17 cellular contexts compared by ENCODE assay signal in the genomic region with DNA sequence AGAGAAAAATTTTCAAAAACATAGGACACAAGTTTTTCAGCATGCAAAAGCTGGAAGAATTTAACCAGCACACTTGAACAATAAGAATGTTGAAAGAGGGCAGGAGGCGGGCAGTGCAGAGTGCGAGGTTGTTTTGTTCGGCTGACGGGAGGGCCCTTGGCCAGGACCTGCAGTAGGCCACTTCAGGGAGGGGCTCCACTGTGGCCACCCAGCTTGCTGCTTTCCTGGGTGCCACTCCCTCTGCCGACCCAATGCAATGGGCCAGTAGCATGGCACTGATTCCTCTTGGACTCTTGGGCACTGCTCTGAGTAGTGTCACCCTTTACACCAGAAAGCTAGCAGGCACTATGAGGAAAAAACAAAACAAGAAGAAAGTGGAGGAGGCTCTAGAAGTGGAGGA.
DNase-seq lines count a peak whose midpoint lies in the region; ATAC-seq and TF ChIP-seq lines count a peak whose summit lies in the region.
"Had no signal": no experiment of that assay in that cellular context is flagged by ENCODE, and none has a peak within 500 bp of the region (broad histone marks: within the 10 kb centered on the region; RNA-seq: fewer than 3 reads in every experiment).

No MANE protein-coding gene starts in this region.

- H3K9me3 ChIP-seq in OCI-LY7 (ENCODE audit: low read length) (peaks cover 28% of the 10 kb centered on the region), neutrophil (no peaks in the 10 kb centered on the region), spleen (peaks cover 0 to 39% (median 30%) of the 10 kb centered on the region in 8 donors), transverse colon (peaks cover 0 to 4% of the 10 kb centered on the region in 2 donors)
- H3K9me3 ChIP-seq: BE2C had no signal

- H3K27ac Mint-ChIP-seq in CD14-positive monocyte (peak overlapping the region in 5 of 7 donors; percentile 19 to 61 (median 37)), WTC11 (no peak overlapping the region)
- H3K27ac Mint-ChIP-seq: CD4-positive, alpha-beta T cell; CD8-positive, alpha-beta T cell had no signal

- H3K4me1 Mint-ChIP-seq in CD14-positive monocyte (peaks cover 27% of the 10 kb centered on the region), WTC11 (no peaks in the 10 kb centered on the region)

- POLR2A ChIA-PET in OCI-LY7 (lab: Charles Lee) = interaction anchor here (1.6 to 2.1 kb wide), 4 partner anchors 10 to 19 kb away, joined by 4 to 15 read pairs (median 6); no protein-coding TSS in a partner anchor
- POLR2A ChIA-PET in WTC11 (lab: Charles Lee) = no interaction called here

- H3K27me3 ChIP-seq in neutrophil (no peaks in the 10 kb centered on the region), spleen (replicated peaks in 1 of 7) (peaks cover 0 to 4% (median 0%) of the 10 kb centered on the region in 7 donors), transverse colon (no peaks in the 10 kb centered on the region)
- H3K27me3 ChIP-seq: BE2C, BLaER1 had no signal

- H3K9me2 ChIP-seq in OCI-LY7 (ENCODE audit: insufficient read depth, low read length) = no peaks in the 10 kb centered on the region

- H3K36me3 ChIP-seq in OCI-LY7 (ENCODE audit: insufficient read depth, low read length) = peaks cover 6% of the 10 kb centered on the region; the same call in 1 of the 2 replicates
- H3K36me3 ChIP-seq in neutrophil = no peaks in the 10 kb centered on the region
- no peaks in the 10 kb centered on the region for H3K36me3 ChIP-seq in spleen
- no peaks in the 10 kb centered on the region for H3K36me3 ChIP-seq in transverse colon
- H3K36me3 ChIP-seq: BE2C, BLaER1 had no signal

- no peak for TF ChIP-seq POLR2A in spleen (IDR thresholded peaks at IDR 0.05)
- no peak for TF ChIP-seq POLR2A in transverse colon (IDR thresholded peaks at IDR 0.05)

- H3K4me3 Mint-ChIP-seq in CD14-positive monocyte (no peak overlapping the region), WTC11 (no peak overlapping the region)
- H3K4me3 Mint-ChIP-seq: CD4-positive, alpha-beta T cell; CD8-positive, alpha-beta T cell had no signal

- intact Hi-C loops in CD14-positive monocyte (cut with micrococcal nuclease) (no loop called here), OCI-LY7 (cut with micrococcal nuclease; ENCODE audit: unreplicated experiment) (no loop called here), spleen (cut with DNase I; ENCODE audit: low total_unique reads) (no loop called here), transverse colon (cut with DNase I; ENCODE audit: low total_unique reads) (loop anchor here (2.0 kb wide), 1 partner anchor 53 kb away; no protein-coding TSS in a partner anchor)

- peaks cover 12 to 60% (median 27%) of the 10 kb centered on the region in 7 donors for H3K9me3 Mint-ChIP-seq in CD14-positive monocyte
- peaks cover 54% of the 10 kb centered on the region for H3K9me3 Mint-ChIP-seq in WTC11

- H3K4me2 ChIP-seq in OCI-LY7 (ENCODE audit: low read length) = no peak overlapping the region
- H3K4me2 ChIP-seq: BLaER1 had no signal

- in situ Hi-C loops in transverse colon (cut with MboI; ENCODE audit: low pct_ligation_motif_present in 1 of 4, low pct_unique_long_range_greater_than_20kb in 1 of 4, low sequenced_read_pairs in 3 of 4) = no loop called here

- no peak for ATAC-seq in WTC11
- no peak for ATAC-seq in HG02884 (IDR thresholded peaks at IDR 0.05; ENCODE audit: unreplicated experiment)
- ATAC-seq: CD8-positive, alpha-beta T cell had no signal

- H3K27ac ChIP-seq in OCI-LY7 (ENCODE audit: low read depth, low read length, poor library complexity, severe bottlenecking) (peak overlapping the region; percentile 65), neutrophil (peak overlapping the region; percentile 96), spleen (peak overlapping the region in 5 of 8 donors; percentile 2 to 87 (median 65)), transverse colon (no peak overlapping the region)
- H3K27ac ChIP-seq: 22Rv1, BLaER1 had no signal

- H2AFZ ChIP-seq in OCI-LY7 (ENCODE audit: low read length) = no peak overlapping the region

- WGBS in spleen, 5 donors = 78 to 100% (median 94%) methylated on average over 5 of the region's 5 CpGs
- WGBS in transverse colon (ENCODE audit: low coverage in 1 of 2), 2 donors = 94 to 100% methylated on average over 2 to 5 of the region's 5 CpGs

- CTCF ChIA-PET in OCI-LY7 (lab: Charles Lee; ENCODE audit: unreplicated experiment) = interaction anchor here (0.5 kb wide), 1 partner anchor 699 kb away, joined by 3 read pairs; no protein-coding TSS in a partner anchor
- CTCF ChIA-PET in WTC11 (lab: Charles Lee) = no interaction called here

- H3K4me1 ChIP-seq in OCI-LY7 (ENCODE audit: insufficient read depth, low read length, poor library complexity, severe bottlenecking) (peaks cover 15% of the 10 kb centered on the region), neutrophil (ENCODE audit: control insufficient read depth in 1 of 2, insufficient read depth in 1 of 2, low read depth in 1 of 2, low read length in 1 of 2) (peaks cover 49 to 52% of the 10 kb centered on the region in 2 experiments), spleen (no peaks in the 10 kb centered on the region), transverse colon (no peaks in the 10 kb centered on the region)
- H3K4me1 ChIP-seq: BE2C, BLaER1, Caco-2 had no signal

- TF ChIP-seq EP300 in transverse colon (IDR thresholded peaks at IDR 0.05; ENCODE audit: low read depth) = no peak

- DNase-seq in CD14-positive monocyte (ENCODE audit: low spot score) (no peak), OCI-LY7 (ENCODE audit: low spot score) (no peak), spleen (no peak), WTC11 (ENCODE audit: low spot score) (no peak), transverse colon (no peak)
- DNase-seq: ACHN; BE2C; C1 segment of cervical spinal cord; Caco-2; Calu3; CD4-positive, alpha-beta T cell; CD8-positive, alpha-beta T cell; DMS79 treated with DMSO at 0.1 percent for 48 hours had no signal

- TF ChIP-seq CTCF in CD14-positive monocyte (IDR thresholded peaks at IDR 0.05) = no peak
- no peak for TF ChIP-seq CTCF in OCI-LY7 (conservative IDR thresholded peaks at IDR 0.05; ENCODE audit: low read length)
- no peak for TF ChIP-seq CTCF in neutrophil (IDR thresholded peaks at IDR 0.05)
- no peak for TF ChIP-seq CTCF in spleen (IDR thresholded peaks at IDR 0.05 in 8 of 11, conservative IDR thresholded peaks at IDR 0.05 in 3 of 11)
- no peak for TF ChIP-seq CTCF in WTC11 (IDR thresholded peaks at IDR 0.05)
- TF ChIP-seq CTCF in transverse colon (IDR thresholded peaks at IDR 0.05) = no peak

- H4K20me1 ChIP-seq in OCI-LY7 (ENCODE audit: insufficient read depth, low read length) = no peaks in the 10 kb centered on the region
- H4K20me1 ChIP-seq: BLaER1 had no signal

- peaks cover 0 to 2% (median 2%) of the 10 kb centered on the region in 3 donors for H3K27me3 Mint-ChIP-seq in CD14-positive monocyte (ENCODE audit: low read depth in 3 of 3)
- peaks cover 16% of the 10 kb centered on the region for H3K27me3 Mint-ChIP-seq in WTC11 (ENCODE audit: low read depth)

- no TSS peak for BruUV-seq in OCI-LY7 (replicated peaks; lab: Mats Ljungman, UMichigan)

- no peak overlapping the region for H3K4me3 ChIP-seq in OCI-LY7 (ENCODE audit: low read depth, low read length, poor library complexity, severe bottlenecking)
- H3K4me3 ChIP-seq in neutrophil (ENCODE audit: low read depth in 1 of 2, low read length in 1 of 2) = peak overlapping the region in 1 of 2 experiments; percentile 36
- H3K4me3 ChIP-seq in spleen = peak overlapping the region in 1 of 8 donors; percentile 33
- no peak overlapping the region for H3K4me3 ChIP-seq in transverse colon
- H3K4me3 ChIP-seq: BLaER1 had no signal

- H3K79me2 ChIP-seq in OCI-LY7 (ENCODE audit: insufficient read depth, low read depth, low read length) = no peaks in the 10 kb centered on the region

- peaks cover 0 to 6% of the 10 kb centered on the region in 2 donors for H3K36me3 Mint-ChIP-seq in CD14-positive monocyte
- peaks cover 36% of the 10 kb centered on the region for H3K36me3 Mint-ChIP-seq in WTC11
- H3K36me3 Mint-ChIP-seq: CD8-positive, alpha-beta T cell had no signal

TF ChIP-seq in WTC11, 78 proteins besides CTCF, POLR2A, EP300 and RAD21:
- TF ChIP-seq EMX1 (CRISPR knock-in tag; IDR thresholded peaks at IDR 0.05) = no peak

Comparison
In these comparisons a context has a peak if more than half of its experiments do, and no peak if none do; other contexts are left out.
1. H3K27ac ChIP-seq: peak in OCI-LY7 (single experiment), neutrophil (single experiment) and spleen (5 of 8); none in transverse colon (0 of 4).